In the genomic region with DNA sequence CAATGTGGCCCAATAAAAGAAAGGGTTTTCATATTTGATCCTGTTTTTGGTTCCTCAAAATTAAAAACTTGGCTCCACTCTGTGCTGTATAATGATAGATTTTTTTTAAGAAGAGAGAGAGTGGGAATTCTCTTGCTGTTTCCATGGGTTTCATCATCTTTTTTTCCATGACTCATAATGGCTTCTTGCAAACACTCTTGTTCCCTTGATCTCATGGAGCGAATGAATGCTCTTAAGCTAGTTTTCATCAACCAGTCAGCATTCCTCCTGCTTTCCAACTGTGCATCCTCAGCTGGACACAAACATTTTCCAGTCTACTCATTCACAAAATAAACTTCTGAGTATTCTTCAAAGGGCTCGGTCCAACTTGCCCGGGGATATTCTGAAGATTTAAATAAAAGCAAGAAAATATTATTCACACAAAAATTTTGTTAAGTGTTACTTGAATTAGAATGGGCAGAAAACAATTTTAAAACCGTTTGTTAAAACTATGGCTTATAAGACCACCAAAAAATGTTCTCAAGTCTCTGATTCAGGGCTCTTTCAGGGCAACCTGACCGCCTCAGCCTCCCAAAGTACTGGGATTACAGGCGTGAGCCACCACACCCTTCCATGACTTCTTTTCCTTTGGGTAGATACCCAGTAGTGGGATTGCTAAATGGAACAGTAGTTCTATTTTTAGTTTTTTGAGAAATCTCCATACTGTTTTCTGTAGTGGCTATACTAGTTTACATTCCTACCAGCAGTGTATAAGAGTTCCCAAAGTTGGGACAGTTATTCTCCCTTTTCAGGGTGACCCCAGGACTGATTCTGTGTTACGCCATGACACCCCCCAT, we compare ENCODE assay signal across 8 cellular contexts.
A peak's percentile ranks its signal among the peaks of the same experiment; 100 is the strongest.
DNase-seq lines count a peak whose midpoint lies in the region; ATAC-seq and TF ChIP-seq lines count a peak whose summit lies in the region.

No MANE protein-coding gene starts in this region.

- POLR2A ChIA-PET in GM10248 (lab: Yijun Ruan, JAX) = no interaction called here
- POLR2A ChIA-PET in Caco-2 (lab: Charles Lee) = no interaction called here

- no peak overlapping the region for H2BK5ac ChIP-seq in trophoblast cell (ENCODE audit: low read depth, low read length, poor library complexity)

- H2AK5ac ChIP-seq in trophoblast cell (ENCODE audit: low read length) = no peak overlapping the region

- H3K23ac ChIP-seq in trophoblast cell (ENCODE audit: low read length) = no peak overlapping the region

- H3K27me3 ChIP-seq in SJSA1 (replicated peaks) (no peaks in the 10 kb centered on the region), trophoblast cell (ENCODE audit: insufficient read depth, low read length) (no peaks in the 10 kb centered on the region), Caco-2 (replicated peaks; ENCODE audit: control insufficient read depth, insufficient read depth, low read length) (no peaks in the 10 kb centered on the region)

- no peak overlapping the region for H4K91ac ChIP-seq in trophoblast cell (ENCODE audit: low read depth, low read length)

- H3K79me2 ChIP-seq in trophoblast cell (ENCODE audit: control insufficient read depth, insufficient read depth, low read length, poor library complexity) = no peaks in the 10 kb centered on the region

- no peak for ATAC-seq in GM18511 (IDR thresholded peaks at IDR 0.05; ENCODE audit: unreplicated experiment)

- BruUV-seq in Caco-2 (replicated peaks; lab: Mats Ljungman, UMichigan) = no TSS peak

- H3K14ac ChIP-seq in trophoblast cell (ENCODE audit: low read length) = no peak overlapping the region

- intact Hi-C loops in Caco-2 (cut with micrococcal nuclease; ENCODE audit: unreplicated experiment) = no loop called here

- H3K9me3 ChIP-seq in SJSA1 (replicated peaks) = no peaks in the 10 kb centered on the region
- H3K9me3 ChIP-seq in trophoblast cell (ENCODE audit: insufficient read depth, low read depth, low read length) = no peaks in the 10 kb centered on the region
- H3K9me3 ChIP-seq in Caco-2 = no peaks in the 10 kb centered on the region

- H3K36me3 ChIP-seq in SJSA1 (no peaks in the 10 kb centered on the region), trophoblast cell (ENCODE audit: control insufficient read depth in 1 of 2, insufficient read depth in 2 of 2, low read length in 2 of 2) (no peaks in the 10 kb centered on the region), Caco-2 (ENCODE audit: control insufficient read depth, insufficient read depth, low read length) (no peaks in the 10 kb centered on the region)

- no peaks in the 10 kb centered on the region for H3K4me1 Mint-ChIP-seq in Caco-2 (ENCODE audit: low read depth, unreplicated experiment)

- TF ChIP-seq CTCF in GM10248 (IDR thresholded peaks at IDR 0.05; ENCODE audit: control extremely low read depth, extremely low read depth, low read depth, missing control alignments) (no peak), Caco-2 (IDR thresholded peaks at IDR 0.05; ENCODE audit: insufficient read depth in 1 of 2, low read depth in 1 of 2, low read length in 1 of 2, severe bottlenecking in 1 of 2, unreplicated experiment in 1 of 2) (no peak)

- H4K8ac ChIP-seq in trophoblast cell (ENCODE audit: low read depth, low read length) = no peak overlapping the region

- H3K4ac ChIP-seq in trophoblast cell (ENCODE audit: low read depth, low read length) = no peak overlapping the region

- no peak overlapping the region for H3K4me3 Mint-ChIP-seq in Caco-2 (ENCODE audit: unreplicated experiment)

- H3K27me3 Mint-ChIP-seq in Caco-2 (ENCODE audit: insufficient read depth, unreplicated experiment) = no peaks in the 10 kb centered on the region

- peak overlapping the region; percentile 91 for H3K27ac ChIP-seq in SJSA1
- H3K27ac ChIP-seq in trophoblast cell (ENCODE audit: low read depth, low read length) = no peak overlapping the region

- no peak overlapping the region for H4K12ac ChIP-seq in trophoblast cell (ENCODE audit: low read depth, low read length)

- no peak overlapping the region for H2AFZ ChIP-seq in trophoblast cell (ENCODE audit: insufficient read depth, low read length, poor library complexity)

- H3K4me1 ChIP-seq in SJSA1 (replicated peaks) (peaks cover 23% of the 10 kb centered on the region), trophoblast cell (ENCODE audit: control insufficient read depth in 1 of 2, insufficient read depth in 2 of 2, low read length in 2 of 2) (no peaks in the 10 kb centered on the region), Caco-2 (no peaks in the 10 kb centered on the region)

- no CpG with 5 or more reads among the region's 7 CpGs for WGBS in trophoblast cell (ENCODE audit: extremely low coverage, insufficient coverage, insufficient read length)

- CTCF ChIA-PET in GM10248 (lab: Yijun Ruan, JAX) = no interaction called here
- CTCF ChIA-PET in Caco-2 (lab: Charles Lee) = no interaction called here

- H3K9me3 Mint-ChIP-seq in Caco-2 (ENCODE audit: unreplicated experiment) = no peaks in the 10 kb centered on the region

- H3K4me2 ChIP-seq in trophoblast cell (ENCODE audit: low read length) = no peak overlapping the region

- DNase-seq in GM04503 (ENCODE audit: low read depth) (peak; percentile 91), SJSA1 (ENCODE audit: low read depth in 1 of 2, low spot score in 2 of 2) (peak; percentile 50 to 73), fibroblast of peridontal ligament (ENCODE audit: extremely low read depth) (peak; percentile 100), trophoblast cell (peak; percentile 32 to 87), GM10248 (ENCODE audit: extremely low spot score) (no peak), Caco-2 (no peak), GM19240 (ENCODE audit: insufficient read length, low spot score) (no peak)

- no peak overlapping the region for H3K4me3 ChIP-seq in SJSA1
- no peak overlapping the region for H3K4me3 ChIP-seq in trophoblast cell (ENCODE audit: low read depth, low read length)
- H3K4me3 ChIP-seq in Caco-2 (ENCODE audit: low read depth, low read length) = no peak overlapping the region

- H3K9ac ChIP-seq in trophoblast cell (ENCODE audit: low read length) = no peak overlapping the region

- no peaks in the 10 kb centered on the region for H3K79me1 ChIP-seq in trophoblast cell (ENCODE audit: low read length)

- no peaks in the 10 kb centered on the region for H3K36me3 Mint-ChIP-seq in Caco-2 (ENCODE audit: insufficient read depth, unreplicated experiment)

- H3K27ac Mint-ChIP-seq in Caco-2 (ENCODE audit: unreplicated experiment) = no peak overlapping the region

- H2BK120ac ChIP-seq in trophoblast cell (ENCODE audit: insufficient read depth, low read length, poor library complexity) = no peak overlapping the region

- no peak overlapping the region for H2BK12ac ChIP-seq in trophoblast cell (ENCODE audit: low read length)

- no peak overlapping the region for H3K18ac ChIP-seq in trophoblast cell (ENCODE audit: low read length)

Comparison
In these comparisons a context has a peak if more than half of its experiments do, and no peak if none do; other contexts are left out.
1. DNase-seq: peak in GM04503 (single experiment), SJSA1 (2 of 2), fibroblast of peridontal ligament (single experiment) and trophoblast cell (2 of 2); none in GM10248 (single experiment), Caco-2 (0 of 2) and GM19240 (single experiment).